ENCODE assay signal across 15 cellular contexts in the genomic region with DNA sequence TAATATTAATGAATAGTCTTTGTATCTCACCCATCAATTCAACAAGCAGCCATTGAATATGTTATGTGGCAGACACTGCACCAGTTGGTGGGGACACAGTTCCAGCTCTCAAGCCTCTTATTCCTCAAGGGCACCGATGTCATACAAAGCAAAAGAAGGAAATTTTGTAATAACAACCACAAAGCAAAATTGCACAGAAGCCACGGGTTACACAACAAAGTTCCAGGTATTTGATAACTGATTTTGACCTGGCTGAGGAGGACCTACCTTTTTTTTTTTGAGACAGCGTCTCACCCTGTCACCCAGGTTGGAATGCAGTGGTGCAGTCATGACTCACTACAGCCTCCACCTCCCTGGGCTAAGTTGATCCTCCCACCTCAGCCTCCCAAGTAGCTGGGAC.
"Had no signal": no experiment of that assay in that cellular context is flagged by ENCODE, and none has a peak within 500 bp of the region (broad histone marks: within the 10 kb centered on the region; RNA-seq: fewer than 3 reads in every experiment).

No MANE protein-coding gene starts in this region.

- H3K9me3 ChIP-seq: tibial nerve had no signal

- H3K36me3 Mint-ChIP-seq: naive B cell had no signal

- H3K27me3 ChIP-seq: tibial nerve had no signal

- H3K4me3 ChIP-seq: tibial nerve had no signal

- H3K4me3 Mint-ChIP-seq: activated naive CD8-positive, alpha-beta T cell treated with anti-CD3 and anti-CD28 coated beads, Interleukin-2, amount 50 U/mL, for 24 hours; effector memory CD8-positive, alpha-beta T cell; naive B cell had no signal

- H3K27ac ChIP-seq: VCaP had no signal

- ATAC-seq: activated naive CD8-positive, alpha-beta T cell treated with anti-CD3 and anti-CD28 coated beads, Interleukin-2, amount 50 U/mL, for 24 hours; effector memory CD8-positive, alpha-beta T cell had no signal

- H3K27me3 Mint-ChIP-seq: activated naive CD8-positive, alpha-beta T cell treated with anti-CD3 and anti-CD28 coated beads, Interleukin-2, amount 50 U/mL, for 24 hours; effector memory CD8-positive, alpha-beta T cell; naive B cell had no signal

- H3K36me3 ChIP-seq: tibial nerve had no signal

- H3K9me3 Mint-ChIP-seq: effector memory CD8-positive, alpha-beta T cell; naive B cell had no signal

- DNase-seq: activated CD4-positive, alpha-beta T cell treated with anti-CD3 and anti-CD28 coated beads for 1 hour; activated CD4-positive, alpha-beta T cell treated with anti-CD3 and anti-CD28 coated beads, Interleukin-2, amount 50 U/mL, for 4 hours; activated naive CD4-positive, alpha-beta T cell; activated naive CD8-positive, alpha-beta T cell treated with anti-CD3 and anti-CD28 coated beads, Interleukin-2, amount 50 U/mL, for 24 hours; activated T-cell treated with anti-CD3 and anti-CD28 coated beads for 4 hours; aorta; dermis blood vessel endothelial cell; effector memory CD8-positive, alpha-beta T cell; naive B cell; retina; stimulated activated CD4-positive, alpha-beta T cell treated with anti-CD3 and anti-CD28 coated beads, Interleukin-4, amount 100 ng/mL, for 1 hour; stimulated activated naive CD4-positive, alpha-beta T cell; substantia nigra had no signal

- H3K27ac Mint-ChIP-seq: activated naive CD8-positive, alpha-beta T cell treated with anti-CD3 and anti-CD28 coated beads, Interleukin-2, amount 50 U/mL, for 24 hours; effector memory CD8-positive, alpha-beta T cell had no signal
